Comparison of ENCODE assay signal across 27 cellular contexts in genomic region chr14:98959958-98960616, GRCh38.
DNase-seq lines count a peak whose midpoint lies in the region; ATAC-seq and TF ChIP-seq lines count a peak whose summit lies in the region.
"Had no signal": no experiment of that assay in that cellular context is flagged by ENCODE, and none has a peak within 500 bp of the region (broad histone marks: within the 10 kb centered on the region; RNA-seq: fewer than 3 reads in every experiment).

No MANE protein-coding gene starts in this region.

- H3K4me1 Mint-ChIP-seq in activated T-helper 2 cell treated with anti-CD3 and anti-CD28 coated beads, Interferon-gamma antibody, Interleukin-2, Interleukin-4, amounts not matched to agents 10 μg/mL and 5 μg/mL and 100 μg/mL, durations not matched to agents 14 hours and 24 hours and 36 hours (ENCODE audit: low read depth): peaks cover 11% of the 10 kb centered on the region
- H3K4me1 Mint-ChIP-seq: activated B cell treated with CpG ODN at 0.5 μM for 24 hours had no signal

- H3K27ac Mint-ChIP-seq in activated T-helper 2 cell treated with anti-CD3 and anti-CD28 coated beads, Interferon-gamma antibody, Interleukin-2, Interleukin-4, amounts not matched to agents 10 μg/mL and 5 μg/mL and 100 μg/mL, durations not matched to agents 14 hours and 24 hours and 36 hours: no peak overlapping the region
- H3K27ac Mint-ChIP-seq: activated B cell treated with CpG ODN at 0.5 μM for 24 hours; activated CD4-positive, alpha-beta memory T cell treated with anti-CD3 and anti-CD28 coated beads for 36 hours had no signal

- no peak overlapping the region for H3K4me3 Mint-ChIP-seq in activated T-helper 2 cell treated with anti-CD3 and anti-CD28 coated beads, Interferon-gamma antibody, Interleukin-2, Interleukin-4, amounts not matched to agents 10 μg/mL and 5 μg/mL and 100 μg/mL, durations not matched to agents 14 hours and 24 hours and 36 hours (ENCODE audit: low read depth)
- H3K4me3 Mint-ChIP-seq: activated B cell treated with CpG ODN at 0.5 μM for 24 hours; activated CD4-positive, alpha-beta memory T cell treated with anti-CD3 and anti-CD28 coated beads for 36 hours; CD4-positive, alpha-beta memory T cell; IgD-negative memory B cell; stimulated activated naive CD8-positive, alpha-beta T cell treated with anti-CD3 and anti-CD28 coated beads, Interleukin-15, amount 100 ng/mL, for 72 hours had no signal

- no peaks in the 10 kb centered on the region for H3K9me3 Mint-ChIP-seq in activated T-helper 2 cell treated with anti-CD3 and anti-CD28 coated beads, Interferon-gamma antibody, Interleukin-2, Interleukin-4, amounts not matched to agents 10 μg/mL and 5 μg/mL and 100 μg/mL, durations not matched to agents 14 hours and 24 hours and 36 hours
- H3K9me3 Mint-ChIP-seq: activated B cell treated with CpG ODN at 0.5 μM for 24 hours; activated CD4-positive, alpha-beta memory T cell treated with anti-CD3 and anti-CD28 coated beads for 36 hours; stimulated activated naive CD8-positive, alpha-beta T cell treated with anti-CD3 and anti-CD28 coated beads, Interleukin-15, amount 100 ng/mL, for 72 hours had no signal

- H3K27me3 Mint-ChIP-seq in activated T-helper 2 cell treated with anti-CD3 and anti-CD28 coated beads, Interferon-gamma antibody, Interleukin-2, Interleukin-4, amounts not matched to agents 10 μg/mL and 5 μg/mL and 100 μg/mL, durations not matched to agents 14 hours and 24 hours and 36 hours (ENCODE audit: low read depth): peaks cover 9% of the 10 kb centered on the region
- H3K27me3 Mint-ChIP-seq: activated B cell treated with CpG ODN at 0.5 μM for 24 hours; activated CD4-positive, alpha-beta memory T cell treated with anti-CD3 and anti-CD28 coated beads for 36 hours; CD4-positive, alpha-beta memory T cell; IgD-negative memory B cell; stimulated activated naive CD8-positive, alpha-beta T cell treated with anti-CD3 and anti-CD28 coated beads, Interleukin-15, amount 100 ng/mL, for 72 hours had no signal

- no peak overlapping the region for H3K4me3 ChIP-seq in mucosa of descending colon
- H3K4me3 ChIP-seq: dorsolateral prefrontal cortex, HAP-1, left ventricle myocardium inferior, Peyer's patch, thyroid gland had no signal

- peak; percentile 59 for ATAC-seq in mucosa of descending colon
- ATAC-seq: stimulated activated naive CD8-positive, alpha-beta T cell treated with anti-CD3 and anti-CD28 coated beads, Interleukin-15, amount 100 ng/mL, for 72 hours had no signal

- intact Hi-C loops in mucosa of descending colon (cut with DNase I, micrococcal nuclease): no loop called here
- intact Hi-C loops in activated T-helper 2 cell treated with anti-CD3 and anti-CD28 coated beads, Interferon-gamma antibody, Interleukin-2, Interleukin-4, amounts not matched to agents 10 μg/mL and 5 μg/mL and 100 μg/mL, durations not matched to agents 14 hours and 24 hours and 36 hours (cut with micrococcal nuclease): no loop called here

- H3K9me3 ChIP-seq in mucosa of descending colon: no peaks in the 10 kb centered on the region
- H3K9me3 ChIP-seq: HAP-1, left ventricle myocardium inferior, Peyer's patch, thyroid gland had no signal

- no peak for TF ChIP-seq CTCF in mucosa of descending colon (IDR thresholded peaks at IDR 0.05)

- H3K36me3 ChIP-seq in mucosa of descending colon (ENCODE audit: low read depth): no peaks in the 10 kb centered on the region
- H3K36me3 ChIP-seq: HAP-1, left ventricle myocardium inferior, Peyer's patch, thyroid gland had no signal

- H3K36me3 Mint-ChIP-seq in activated T-helper 2 cell treated with anti-CD3 and anti-CD28 coated beads, Interferon-gamma antibody, Interleukin-2, Interleukin-4, amounts not matched to agents 10 μg/mL and 5 μg/mL and 100 μg/mL, durations not matched to agents 14 hours and 24 hours and 36 hours (ENCODE audit: low read depth): no peaks in the 10 kb centered on the region
- H3K36me3 Mint-ChIP-seq: activated CD4-positive, alpha-beta memory T cell treated with anti-CD3 and anti-CD28 coated beads for 36 hours; CD4-positive, alpha-beta memory T cell; IgD-negative memory B cell had no signal

- peak; percentile 39 for DNase-seq in NCI-H2107 treated with DMSO at 0.1 percent for 48 hours (lab: John Stamatoyannopoulos, UW; ENCODE audit: unreplicated experiment)
- DNase-seq in NCI-H2107 (lab: John Stamatoyannopoulos, UW): no peak
- peak; percentile 26 for DNase-seq in DMS153 treated with DMSO at 0.1 percent for 48 hours (lab: John Stamatoyannopoulos, UW; ENCODE audit: unreplicated experiment)
- DNase-seq in SW480 (ENCODE audit: low spot score): peak; percentile 97
- DNase-seq in mucosa of descending colon: no peak
- no peak for DNase-seq in NCI-H2227 (lab: John Stamatoyannopoulos, UW; ENCODE audit: unreplicated experiment)
- DNase-seq in NCI-H2029 (lab: John Stamatoyannopoulos, UW): no peak
- no peak for DNase-seq in activated T-helper 2 cell treated with anti-CD3 and anti-CD28 coated beads, Interferon-gamma antibody, Interleukin-2, Interleukin-4, amounts not matched to agents 10 μg/mL and 5 μg/mL and 100 μg/mL, durations not matched to agents 14 hours and 24 hours and 36 hours (ENCODE audit: low spot score)
- DNase-seq: 8988T; activated B cell treated with CpG ODN at 0.5 μM for 24 hours; activated CD4-positive, alpha-beta memory T cell treated with anti-CD3 and anti-CD28 coated beads for 36 hours; activated naive CD4-positive, alpha-beta T cell; activated T-cell treated with anti-CD3 and anti-CD28 coated beads, Interleukin-2, amount 50 U/mL, for 1 hour; CD4-positive, alpha-beta memory T cell; cerebellar nuclear complex; dorsolateral prefrontal cortex; hypothalamus; left ventricle myocardium inferior; NCI-H2081; NCI-H524; Peyer's patch; SHP77 treated with DMSO at 0.1 percent for 48 hours; stimulated activated naive CD8-positive, alpha-beta T cell treated with anti-CD3 and anti-CD28 coated beads, Interleukin-15, amount 100 ng/mL, for 72 hours; T1000; thyroid gland had no signal

- no peaks in the 10 kb centered on the region for H3K4me1 ChIP-seq in mucosa of descending colon (ENCODE audit: low read depth)
- H3K4me1 ChIP-seq: HAP-1, left ventricle myocardium inferior, Peyer's patch, thyroid gland had no signal

Comparison
In these comparisons a context has a peak if more than half of its experiments do, and no peak if none do; other contexts are left out.
1. DNase-seq: peak in NCI-H2107 treated with DMSO at 0.1 percent for 48 hours (single experiment), DMS153 treated with DMSO at 0.1 percent for 48 hours (single experiment) and SW480 (single experiment); none in NCI-H2107 (single experiment), mucosa of descending colon (0 of 3), NCI-H2227 (single experiment), NCI-H2029 (single experiment) and activated T-helper 2 cell treated with anti-CD3 and anti-CD28 coated beads, Interferon-gamma antibody, Interleukin-2, Interleukin-4, amounts not matched to agents 10 μg/mL and 5 μg/mL and 100 μg/mL, durations not matched to agents 14 hours and 24 hours and 36 hours (single experiment).